In the genomic region with DNA sequence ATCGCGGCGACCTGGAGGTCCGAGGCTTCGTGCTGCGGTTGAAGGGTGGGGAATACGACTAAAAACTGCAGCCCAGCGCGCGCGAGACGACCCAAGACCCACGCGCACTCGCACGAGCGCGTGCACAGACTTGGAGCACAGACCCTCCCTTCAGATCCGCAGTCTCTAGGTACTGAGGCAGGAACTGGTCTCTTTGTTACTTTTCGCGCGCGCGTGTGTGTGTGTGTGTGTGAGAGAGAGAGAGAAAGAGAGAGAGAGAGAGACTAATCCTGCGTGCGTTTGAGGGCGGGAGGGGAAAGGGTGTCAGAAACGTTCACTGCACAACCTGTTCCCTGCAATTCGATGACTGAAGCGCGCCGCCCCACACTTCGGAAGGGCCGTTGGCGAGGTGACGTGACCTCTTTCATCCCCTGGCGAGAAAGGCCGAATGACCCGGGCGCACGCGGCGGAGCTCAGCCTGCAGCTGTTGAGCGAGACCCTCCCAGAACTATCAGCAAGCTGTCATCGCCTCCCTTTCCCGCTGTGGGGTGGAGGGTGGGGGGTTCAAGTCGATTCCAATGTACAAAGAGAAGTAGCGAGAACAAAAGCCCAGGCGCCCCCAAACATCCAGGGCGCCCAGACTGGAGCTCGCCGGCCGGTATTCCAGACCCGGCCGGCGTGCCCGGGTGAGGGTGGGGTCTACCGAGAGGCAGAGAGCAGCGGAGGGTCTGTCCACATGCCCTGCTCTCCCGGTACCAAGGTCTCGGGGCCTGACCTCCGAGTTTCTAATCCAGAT, we compare ENCODE assay signal across 8 cellular contexts. TPM values are rescaled to one million over a fixed set of nuclear protein-coding genes. Genes with fewer than 3 reads are reported as not detected.
DNase-seq lines count a peak whose midpoint lies in the region; ATAC-seq and TF ChIP-seq lines count a peak whose summit lies in the region.

No MANE protein-coding gene starts in this region.

- H3K36me3 Mint-ChIP-seq in naive thymus-derived CD4-positive, alpha-beta T cell = peaks cover 0 to 1% (median 0%) of the 10 kb centered on the region in 5 donors

- no peak for TF ChIP-seq CTCF in ascending aorta (IDR thresholded peaks at IDR 0.05)

- peak overlapping the region; percentile 56 for H3K4me3 ChIP-seq in H7 (ENCODE audit: insufficient read depth, low read depth, low read length)
- peak overlapping the region; percentile 43 to 58 for H3K4me3 ChIP-seq in ascending aorta
- peak overlapping the region; percentile 51 for H3K4me3 ChIP-seq in naive thymus-derived CD4-positive, alpha-beta T cell (ENCODE audit: low read length)

- H3K36me3 ChIP-seq in H7 (replicated peaks; ENCODE audit: control insufficient read depth, insufficient read depth, low read length) = peaks cover 6% of the 10 kb centered on the region
- H3K36me3 ChIP-seq in ascending aorta = no peaks in the 10 kb centered on the region
- no peaks in the 10 kb centered on the region for H3K36me3 ChIP-seq in naive thymus-derived CD4-positive, alpha-beta T cell (ENCODE audit: control insufficient read depth in 2 of 3, insufficient read depth in 3 of 3, low read length in 3 of 3)

- peak; percentile 56 for ATAC-seq in naive thymus-derived CD4-positive, alpha-beta T cell
- ATAC-seq in GM21529 (IDR thresholded peaks at IDR 0.05; ENCODE audit: unreplicated experiment) (no peak), HG03521 (IDR thresholded peaks at IDR 0.05; ENCODE audit: unreplicated experiment) (no peak), GM18519 (IDR thresholded peaks at IDR 0.05; ENCODE audit: low FRiP score, unreplicated experiment) (no peak)

- H3K27me3 ChIP-seq in H7 (ENCODE audit: control insufficient read depth, insufficient read depth, low read length) = peaks cover 22% of the 10 kb centered on the region
- peaks cover 14% of the 10 kb centered on the region for H3K27me3 ChIP-seq in ascending aorta
- H3K27me3 ChIP-seq in naive thymus-derived CD4-positive, alpha-beta T cell (ENCODE audit: control insufficient read depth in 2 of 2, insufficient read depth in 2 of 2, low read length in 2 of 2) = peaks cover 30 to 45% of the 10 kb centered on the region in 2 donors

- H3K9me3 Mint-ChIP-seq in naive thymus-derived CD4-positive, alpha-beta T cell = peaks cover 0 to 6% (median 0%) of the 10 kb centered on the region in 11 donors

- DNase-seq in H7 (peak; percentile 72), NCI-H526 treated with DMSO at 0.1 percent for 48 hours (lab: John Stamatoyannopoulos, UW) (peak; percentile 85), ascending aorta (ENCODE audit: low spot score in 2 of 2) (peak in 1 of 2 donors; percentile 62), HUDEP-2 (lab: John Stamatoyannopoulos, UW; ENCODE audit: unreplicated experiment in 76 of 76) (no peak)
- DNase-seq in naive thymus-derived CD4-positive, alpha-beta T cell = peak in 8 of 9 donors; percentile 31 to 68 (median 56)

- H3K27ac ChIP-seq in ascending aorta = no peak overlapping the region
- H3K27ac ChIP-seq in naive thymus-derived CD4-positive, alpha-beta T cell (ENCODE audit: low read depth, low read length) = no peak overlapping the region

- intact Hi-C loops in ascending aorta (cut with DNase I) = loop anchor here (5.0 kb wide), 1 partner anchor 67 kb away; no protein-coding TSS in a partner anchor
- intact Hi-C loops in naive thymus-derived CD4-positive, alpha-beta T cell (cut with micrococcal nuclease) = loop anchor here (1.0 to 5.0 kb wide), 3 partner anchors 22 to 68 kb away; no protein-coding TSS in a partner anchor

- POLR2A ChIA-PET in naive thymus-derived CD4-positive, alpha-beta T cell (lab: Charles Lee) = interaction anchor here (0.8 kb wide), 1 partner anchor 23 kb away, joined by 3 read pairs; no protein-coding TSS in a partner anchor

- no peaks in the 10 kb centered on the region for H3K9me3 ChIP-seq in ascending aorta
- H3K9me3 ChIP-seq in naive thymus-derived CD4-positive, alpha-beta T cell (ENCODE audit: control insufficient read depth in 2 of 3, low read length in 3 of 3) = no peaks in the 10 kb centered on the region

- H3K27me3 Mint-ChIP-seq in naive thymus-derived CD4-positive, alpha-beta T cell = peaks cover 60 to 85% (median 82%) of the 10 kb centered on the region in 5 donors

- H3K27ac Mint-ChIP-seq in naive thymus-derived CD4-positive, alpha-beta T cell = peak overlapping the region in 7 of 9 donors; percentile 1 to 87 (median 71)

- peaks cover 25 to 65% (median 39%) of the 10 kb centered on the region in 7 donors for H3K4me1 Mint-ChIP-seq in naive thymus-derived CD4-positive, alpha-beta T cell

- H3K4me1 ChIP-seq in ascending aorta = peaks cover 13 to 46% of the 10 kb centered on the region in 2 donors
- H3K4me1 ChIP-seq in naive thymus-derived CD4-positive, alpha-beta T cell (ENCODE audit: control insufficient read depth in 2 of 2, insufficient read depth in 2 of 2, low read length in 2 of 2) = peaks cover 38 to 45% of the 10 kb centered on the region in 2 donors

- CTCF ChIA-PET in naive thymus-derived CD4-positive, alpha-beta T cell (lab: Charles Lee) = interaction anchor here (0.6 kb wide), 1 partner anchor 477 kb away, joined by 3 read pairs; no protein-coding TSS in a partner anchor

- H3K4me3 Mint-ChIP-seq in naive thymus-derived CD4-positive, alpha-beta T cell = peak overlapping the region; percentile 82 to 92 (median 89)

RNA-seq across cellular contexts. Expression of a gene that starts 1.5 kb away (rescaled TPM):
- 1,817 and 1,848 TPM in 2 replicates for total RNA-seq in H7 (2014; rRNA removed; shearing (Covaris generic))
- total RNA-seq in ascending aorta = not detected
- 1 to 10 TPM in 1 of 5 experiments, under 1 TPM in 2, not detected in 2; 0.27 to 1.6 (median 0.54) TPM for total RNA-seq in naive thymus-derived CD4-positive, alpha-beta T cell
- polyA plus RNA-seq in naive thymus-derived CD4-positive, alpha-beta T cell = under 1 TPM in 1 of 2 donors, not detected in 1; 0.18 TPM

RNA-seq across cellular contexts. Expression of a gene that starts 29.8 kb away (rescaled TPM):
- total RNA-seq in H7 (2014; rRNA removed; shearing (Covaris generic)) = 20.9 and 37.9 TPM in 2 replicates
- 23.9 TPM for total RNA-seq in ascending aorta
- total RNA-seq in naive thymus-derived CD4-positive, alpha-beta T cell = 10 to 100 TPM; 15.6 to 45.0 (median 27.7) TPM
- polyA plus RNA-seq in naive thymus-derived CD4-positive, alpha-beta T cell = 10 to 100 TPM; 53.8 to 81.7 TPM

Comparison
In these comparisons a context has a peak if more than half of its experiments do, and no peak if none do; other contexts are left out.
1. DNase-seq: peak in H7 (single experiment), NCI-H526 treated with DMSO at 0.1 percent for 48 hours (single experiment) and naive thymus-derived CD4-positive, alpha-beta T cell (8 of 9); none in HUDEP-2 (0 of 76).
2. RNA of a gene that starts 1.5 kb away (total RNA-seq): 1,817 to 1,848 TPM in H7; 0.27 to 1.6 TPM in naive thymus-derived CD4-positive, alpha-beta T cell and not detected in ascending aorta (single experiment); every median in the first group is over 100 times any median in the second.
3. Peak in every context shown above with its lines, with median percentiles within 50 percentile points of each other: H3K4me3 ChIP-seq.